In genomic region chr16:80144191-80144590, GRCh38 we compare ENCODE assay signal across 11 cellular contexts.
DNase-seq lines count a peak whose midpoint lies in the region; ATAC-seq and TF ChIP-seq lines count a peak whose summit lies in the region.
"Had no signal": no experiment of that assay in that cellular context is flagged by ENCODE, and none has a peak within 500 bp of the region (broad histone marks: within the 10 kb centered on the region; RNA-seq: fewer than 3 reads in every experiment).

No MANE protein-coding gene starts in this region.

- no peak overlapping the region for H3K9ac ChIP-seq in fibroblast of lung (ENCODE audit: insufficient read depth, low read length)
- H3K9ac ChIP-seq: parathyroid adenoma had no signal

- H3K27me3 ChIP-seq in fibroblast of lung (ENCODE audit: control insufficient read depth, insufficient read depth, low read length) (no peaks in the 10 kb centered on the region), WERI-Rb-1 (ENCODE audit: insufficient read depth, low read depth, severe bottlenecking) (no peaks in the 10 kb centered on the region)

- intact Hi-C loops in left ventricle myocardium superior (cut with micrococcal nuclease) = no loop called here
- intact Hi-C loops in sciatic nerve (cut with DNase I) = no loop called here

- no peaks in the 10 kb centered on the region for H3K36me3 ChIP-seq in fibroblast of lung (ENCODE audit: control insufficient read depth, insufficient read depth, low read length)
- H3K36me3 ChIP-seq in WERI-Rb-1 = no peaks in the 10 kb centered on the region

- H3K27ac ChIP-seq in fibroblast of lung (ENCODE audit: insufficient read depth, low read length) = no peak overlapping the region
- H3K27ac ChIP-seq in WERI-Rb-1 = no peak overlapping the region
- H3K27ac ChIP-seq: parathyroid adenoma had no signal

- TF ChIP-seq CTCF in fibroblast of lung (conservative IDR thresholded peaks at IDR 0.05 in 1 of 2, IDR thresholded peaks at IDR 0.05 in 1 of 2; ENCODE audit: low read depth in 1 of 2, low read length in 2 of 2) (no peak), WERI-Rb-1 (IDR thresholded peaks at IDR 0.05; ENCODE audit: low read depth, low read length) (no peak)

- no peaks in the 10 kb centered on the region for H3K79me2 ChIP-seq in fibroblast of lung (ENCODE audit: control insufficient read depth, insufficient read depth, low read length)
- H3K79me2 ChIP-seq: parathyroid adenoma had no signal

- DNase-seq in fibroblast of lung (ENCODE audit: low read depth in 2 of 2) (peak; percentile 29 to 70), left ventricle myocardium superior (no peak), sciatic nerve (ENCODE audit: low spot score) (no peak), activated gamma-delta T cell treated with Interleukin-2 at 50 U/mL for 16 hours (no peak), WERI-Rb-1 (no peak)
- DNase-seq: Calu3, NCI-H187 had no signal

- ATAC-seq in GM18858 (IDR thresholded peaks at IDR 0.05; ENCODE audit: unreplicated experiment) = peak; percentile 99
- ATAC-seq in GM21576 (IDR thresholded peaks at IDR 0.05; ENCODE audit: unreplicated experiment) = peak; percentile 99
- peak; percentile 99 for ATAC-seq in HG03175 (IDR thresholded peaks at IDR 0.05; ENCODE audit: unreplicated experiment)
- no peak for ATAC-seq in left ventricle myocardium superior
- ATAC-seq in sciatic nerve = no peak

- H4K20me1 ChIP-seq in fibroblast of lung (ENCODE audit: control insufficient read depth, extremely low read depth, insufficient read depth, low read length) = no peaks in the 10 kb centered on the region

- H3K4me3 ChIP-seq in fibroblast of lung (replicated peaks in 1 of 4; ENCODE audit: control extremely low read depth in 1 of 4, insufficient read depth in 1 of 4, low read depth in 3 of 4, low read length in 4 of 4) = no peak overlapping the region
- no peak overlapping the region for H3K4me3 ChIP-seq in WERI-Rb-1 (ENCODE audit: low read depth, low read length)

- no peaks in the 10 kb centered on the region for H3K4me1 ChIP-seq in fibroblast of lung (ENCODE audit: control insufficient read depth, extremely low read depth, insufficient read depth, low read length)
- H3K4me1 ChIP-seq: parathyroid adenoma had no signal

- H3K4me2 ChIP-seq in fibroblast of lung (ENCODE audit: extremely low read depth, insufficient read depth, low read length) = no peak overlapping the region

- H3K9me3 ChIP-seq in fibroblast of lung (ENCODE audit: control insufficient read depth, insufficient read depth, low read depth, low read length) = no peaks in the 10 kb centered on the region
- H3K9me3 ChIP-seq in WERI-Rb-1 (ENCODE audit: severe bottlenecking) = no peaks in the 10 kb centered on the region

- H2AFZ ChIP-seq in fibroblast of lung (ENCODE audit: low read length) = no peak overlapping the region
- H2AFZ ChIP-seq: parathyroid adenoma had no signal

Comparison
In these comparisons a context has a peak if more than half of its experiments do, and no peak if none do; other contexts are left out.
1. ATAC-seq: peak in GM18858 (single experiment), GM21576 (single experiment) and HG03175 (single experiment); none in left ventricle myocardium superior (single experiment) and sciatic nerve (single experiment).
2. DNase-seq: peak in fibroblast of lung (2 of 2); none in left ventricle myocardium superior (single experiment), sciatic nerve (single experiment), activated gamma-delta T cell treated with Interleukin-2 at 50 U/mL for 16 hours (single experiment) and WERI-Rb-1 (single experiment).